In genomic region chr16:27169511-27170071, GRCh38 we compare ENCODE assay signal across 8 cellular contexts. TPM values are rescaled to one million over a fixed set of nuclear protein-coding genes. Genes with fewer than 3 reads are reported as not detected.
DNase-seq lines count a peak whose midpoint lies in the region; ATAC-seq, FAIRE-seq and TF ChIP-seq lines count a peak whose summit lies in the region.

No MANE protein-coding gene starts in this region.

- intact Hi-C loops in naive thymus-derived CD4-positive, alpha-beta T cell (cut with micrococcal nuclease): loop anchor here (1.0 to 5.0 kb wide), 3 partner anchors 33 to 287 kb away; partner anchors contain the start of gene KDM8 (in 1 of the 2)

- no peaks in the 10 kb centered on the region for H3K4me1 Mint-ChIP-seq in astrocyte (ENCODE audit: low read depth, unreplicated experiment)
- peaks cover 38 to 78% (median 74%) of the 10 kb centered on the region in 7 donors for H3K4me1 Mint-ChIP-seq in naive thymus-derived CD4-positive, alpha-beta T cell

- DNase-seq in D341Med (ENCODE audit: low spot score): peak; percentile 48
- peak; percentile 74 for DNase-seq in MM.1S
- DNase-seq in T1000 (lab: John Stamatoyannopoulos, UW): peak; percentile 30
- DNase-seq in astrocyte (ENCODE audit: low read depth): peak; percentile 99
- peak; percentile 32 to 92 (median 88) for DNase-seq in naive thymus-derived CD4-positive, alpha-beta T cell
- DNase-seq in NCI-H1105 (lab: John Stamatoyannopoulos, UW): no peak
- no peak for DNase-seq in NCI-H128 (lab: John Stamatoyannopoulos, UW; ENCODE audit: unreplicated experiment)
- no peak for DNase-seq in NK-92 treated with Interleukin-12 subunit alpha and Interleukin-12 subunit beta, amount 100 ng/mL, for 24 hours (lab: John Stamatoyannopoulos, UW)

- H3K4me3 ChIP-seq in MM.1S (ENCODE audit: low read length): no peak overlapping the region
- H3K4me3 ChIP-seq in astrocyte (ENCODE audit: insufficient read depth, low read depth, low read length): no peak overlapping the region
- peak overlapping the region; percentile 7 for H3K4me3 ChIP-seq in naive thymus-derived CD4-positive, alpha-beta T cell (ENCODE audit: low read length)

- no peaks in the 10 kb centered on the region for H3K9me2 ChIP-seq in MM.1S (replicated peaks; ENCODE audit: insufficient read depth, low read length)

- H3K9me3 Mint-ChIP-seq in astrocyte (ENCODE audit: unreplicated experiment): peaks cover 5% of the 10 kb centered on the region
- H3K9me3 Mint-ChIP-seq in naive thymus-derived CD4-positive, alpha-beta T cell: peaks cover 0 to 15% (median 6%) of the 10 kb centered on the region in 11 donors

- no peaks in the 10 kb centered on the region for H3K9me3 ChIP-seq in MM.1S (replicated peaks; ENCODE audit: insufficient read depth, low read length)
- H3K9me3 ChIP-seq in astrocyte (ENCODE audit: insufficient read depth, low read depth, low read length): no peaks in the 10 kb centered on the region
- no peaks in the 10 kb centered on the region for H3K9me3 ChIP-seq in naive thymus-derived CD4-positive, alpha-beta T cell (ENCODE audit: control insufficient read depth in 2 of 3, low read length in 3 of 3)

- peak overlapping the region; percentile 51; the same call in 1 of the 2 replicates for H3K4me2 ChIP-seq in MM.1S (ENCODE audit: low read depth, low read length)
- H3K4me2 ChIP-seq in astrocyte (ENCODE audit: low read length): peak overlapping the region; percentile 1

- H3K27me3 ChIP-seq in MM.1S (replicated peaks; ENCODE audit: insufficient read depth, low read length) (no peaks in the 10 kb centered on the region), astrocyte (ENCODE audit: insufficient read depth, low read length) (no peaks in the 10 kb centered on the region)
- no peaks in the 10 kb centered on the region for H3K27me3 ChIP-seq in naive thymus-derived CD4-positive, alpha-beta T cell (ENCODE audit: control insufficient read depth in 2 of 2, insufficient read depth in 2 of 2, low read length in 2 of 2)

- TF ChIP-seq CTCF in MM.1S (IDR thresholded peaks at IDR 0.05; ENCODE audit: low read length): peak; percentile 55
- TF ChIP-seq CTCF in astrocyte (IDR thresholded peaks at IDR 0.05; ENCODE audit: insufficient read depth, low read depth, low read length): no peak

- CTCF ChIA-PET in naive thymus-derived CD4-positive, alpha-beta T cell (lab: Charles Lee): interaction anchor here (0.6 to 2.3 kb wide), 13 partner anchors 10 to 277 kb away, joined by 3 to 11 read pairs (median 5); no protein-coding TSS in a partner anchor

- no peaks in the 10 kb centered on the region for H4K20me1 ChIP-seq in MM.1S (ENCODE audit: insufficient read depth, low read length)
- no peaks in the 10 kb centered on the region for H4K20me1 ChIP-seq in astrocyte (ENCODE audit: insufficient read depth, low read length)

- H3K27ac ChIP-seq in MM.1S (ENCODE audit: low read length): peak overlapping the region; percentile 34; the same call in 1 of the 2 replicates
- H3K27ac ChIP-seq in astrocyte (ENCODE audit: low read depth, low read length): no peak overlapping the region
- H3K27ac ChIP-seq in naive thymus-derived CD4-positive, alpha-beta T cell (ENCODE audit: low read depth, low read length): peak overlapping the region; percentile 64

- POLR2A ChIA-PET in naive thymus-derived CD4-positive, alpha-beta T cell (lab: Charles Lee): interaction anchor here (0.9 to 8.0 kb wide), 15 partner anchors 9 to 277 kb away, joined by 3 to 95 read pairs (median 5); partner anchors contain the start of gene KDM8

- H3K9ac ChIP-seq in MM.1S (ENCODE audit: low read length): no peak overlapping the region; the same call in 1 of the 2 replicates
- H3K9ac ChIP-seq in astrocyte (ENCODE audit: low read length): no peak overlapping the region

- FAIRE-seq in astrocyte (lab: Jason Lieb, UNC): peak; percentile 86

- H3K27me3 Mint-ChIP-seq in astrocyte (ENCODE audit: low read depth, unreplicated experiment): peaks cover 12% of the 10 kb centered on the region
- peaks cover 0 to 3% (median 0%) of the 10 kb centered on the region in 5 donors for H3K27me3 Mint-ChIP-seq in naive thymus-derived CD4-positive, alpha-beta T cell

- H3K4me1 ChIP-seq in MM.1S (ENCODE audit: low read length): peaks cover 16% of the 10 kb centered on the region
- no peaks in the 10 kb centered on the region for H3K4me1 ChIP-seq in astrocyte (ENCODE audit: insufficient read depth, low read length)
- peaks cover 53 to 60% of the 10 kb centered on the region in 2 donors for H3K4me1 ChIP-seq in naive thymus-derived CD4-positive, alpha-beta T cell (ENCODE audit: control insufficient read depth in 2 of 2, insufficient read depth in 2 of 2, low read length in 2 of 2)

- peaks cover 9% of the 10 kb centered on the region for H3F3A ChIP-seq in MM.1S (ENCODE audit: insufficient read depth, low read length)

- H3K36me3 Mint-ChIP-seq in astrocyte (ENCODE audit: low read depth, unreplicated experiment): no peaks in the 10 kb centered on the region
- H3K36me3 Mint-ChIP-seq in naive thymus-derived CD4-positive, alpha-beta T cell: peaks cover 0 to 16% (median 4%) of the 10 kb centered on the region in 5 donors

- H3K27ac Mint-ChIP-seq in astrocyte (ENCODE audit: unreplicated experiment): no peak overlapping the region
- peak overlapping the region; percentile 67 to 96 (median 91) for H3K27ac Mint-ChIP-seq in naive thymus-derived CD4-positive, alpha-beta T cell

- H2AFZ ChIP-seq in MM.1S (ENCODE audit: low read length): peak overlapping the region; percentile 13
- no peak overlapping the region for H2AFZ ChIP-seq in astrocyte (ENCODE audit: low read depth, low read length)

- H3K79me2 ChIP-seq in MM.1S (ENCODE audit: low read length): no peaks in the 10 kb centered on the region
- no peaks in the 10 kb centered on the region for H3K79me2 ChIP-seq in astrocyte (ENCODE audit: insufficient read depth, low read length)

- ATAC-seq in naive thymus-derived CD4-positive, alpha-beta T cell: peak; percentile 94

- no peaks in the 10 kb centered on the region for H3K36me3 ChIP-seq in MM.1S (replicated peaks; ENCODE audit: insufficient read depth, low read length)
- H3K36me3 ChIP-seq in astrocyte (ENCODE audit: insufficient read depth, low read length): no peaks in the 10 kb centered on the region
- H3K36me3 ChIP-seq in naive thymus-derived CD4-positive, alpha-beta T cell (ENCODE audit: control insufficient read depth in 2 of 3, insufficient read depth in 3 of 3, low read length in 3 of 3): no peaks in the 10 kb centered on the region

- H3K4me3 Mint-ChIP-seq in astrocyte (ENCODE audit: unreplicated experiment): no peak overlapping the region
- peak overlapping the region; percentile 38 to 78 (median 70) for H3K4me3 Mint-ChIP-seq in naive thymus-derived CD4-positive, alpha-beta T cell

RNA-seq across cellular contexts. Expression of gene KDM8, which starts 33.7 kb away (rescaled TPM):
- 3.4 and 4.3 TPM in 2 replicates for total RNA-seq in astrocyte
- 10 to 100 TPM; 15.6 to 34.4 (median 19.0) TPM for total RNA-seq in naive thymus-derived CD4-positive, alpha-beta T cell
- 10 to 100 TPM in 1 of 2 donors, 1 to 10 TPM in 1; 10.0 to 15.4 TPM for polyA plus RNA-seq in naive thymus-derived CD4-positive, alpha-beta T cell

Comparison
In these comparisons a context has a peak if more than half of its experiments do, and no peak if none do; other contexts are left out.
1. DNase-seq: peak in D341Med (single experiment), MM.1S (single experiment), T1000 (single experiment), astrocyte (single experiment) and naive thymus-derived CD4-positive, alpha-beta T cell (9 of 9); none in NCI-H1105 (single experiment), NCI-H128 (single experiment) and NK-92 treated with Interleukin-12 subunit alpha and Interleukin-12 subunit beta, amount 100 ng/mL, for 24 hours (single experiment).